16 cellular contexts compared by ENCODE assay signal in genomic region chr2:226466589-226466988, GRCh38.
DNase-seq lines count a peak whose midpoint lies in the region; ATAC-seq and TF ChIP-seq lines count a peak whose summit lies in the region.
"Had no signal": no experiment of that assay in that cellular context is flagged by ENCODE, and none has a peak within 500 bp of the region (broad histone marks: within the 10 kb centered on the region; RNA-seq: fewer than 3 reads in every experiment).

No MANE protein-coding gene starts in this region.

- no peak for TF ChIP-seq POLR2A in IMR-90 (IDR thresholded peaks at IDR 0.05; ENCODE audit: low read depth, low read length)

- intact Hi-C loops in IMR-90 (cut with micrococcal nuclease) = no loop called here

- H3K27ac ChIP-seq in IMR-90 (ENCODE audit: insufficient read depth, low read length) (no peak overlapping the region), osteoblast (ENCODE audit: low read depth, low read length) (no peak overlapping the region)
- H3K27ac ChIP-seq: SJCRH30 had no signal

- peak overlapping the region; percentile 66; the same call in 2 of the 3 replicates for H2BK15ac ChIP-seq in IMR-90 (ENCODE audit: low read depth, low read length)

- in situ Hi-C loops in IMR-90 (cut with MboI; ENCODE audit: low sequenced_read_pairs) = no loop called here

- no peak overlapping the region for H3K23ac ChIP-seq in IMR-90 (ENCODE audit: low read depth, low read length)

- H2BK120ac ChIP-seq in IMR-90 (ENCODE audit: low read depth, low read length) = peak overlapping the region; percentile 33; the same call in 1 of the 2 replicates

- no peaks in the 10 kb centered on the region for H3K36me3 ChIP-seq in IMR-90 (ENCODE audit: control insufficient read depth, insufficient read depth, low read length)
- H3K36me3 ChIP-seq in osteoblast (ENCODE audit: insufficient read depth, low read length) = no peaks in the 10 kb centered on the region
- H3K36me3 ChIP-seq: SJCRH30 had no signal

- peak overlapping the region; percentile 20; the same call in 1 of the 2 replicates for H4K91ac ChIP-seq in IMR-90 (ENCODE audit: insufficient read depth, low read depth, low read length)

- CTCF ChIA-PET in IMR-90 (lab: Yijun Ruan, JAX) = interaction anchor here (0.5 to 0.7 kb wide), 3 partner anchors 18 to 362 kb away, joined by 3 to 5 read pairs (median 3); no protein-coding TSS in a partner anchor

- 100% methylated on average over 1 of the region's 2 CpGs; no CpG with 5 or more reads in 1 of the 2 experiments for WGBS in IMR-90 (ENCODE audit: extremely low coverage in 2 of 2, insufficient read length in 1 of 2), 2 experiments

- DNase-seq in IMR-90 (peak; percentile 48), astrocyte of the hippocampus (ENCODE audit: low read depth, low spot score) (peak; percentile 37), left kidney (ENCODE audit: low read depth, low spot score) (peak; percentile 24), osteoblast (ENCODE audit: insufficient read length, low spot score, missing footprints) (no peak), COR-L47 (lab: John Stamatoyannopoulos, UW) (no peak), SHP77 (lab: John Stamatoyannopoulos, UW) (no peak), NCI-H446 treated with DMSO at 0.1 percent for 48 hours (lab: John Stamatoyannopoulos, UW) (no peak)
- DNase-seq: CD4-positive, alpha-beta memory T cell; GOT3; HFFc6; KG1; NCI-H1105 treated with DMSO at 0.1 percent for 48 hours; NCI-H187; NCI-H2171 treated with DMSO at 0.1 percent for 48 hours; NCI-H510A treated with DMSO at 0.1 percent for 48 hours; SJCRH30 had no signal

- H2BK5ac ChIP-seq in IMR-90 (ENCODE audit: low read depth, low read length, poor library complexity, severe bottlenecking) = no peak overlapping the region

- TF ChIP-seq RAD21 in IMR-90 (IDR thresholded peaks at IDR 0.05; ENCODE audit: low read length) = no peak

- no peaks in the 10 kb centered on the region for H3K79me1 ChIP-seq in IMR-90 (ENCODE audit: low read depth in 1 of 2, low read length in 2 of 2)

- no peaks in the 10 kb centered on the region for H3K27me3 ChIP-seq in IMR-90 (ENCODE audit: control insufficient read depth, insufficient read depth, low read length)
- no peaks in the 10 kb centered on the region for H3K27me3 ChIP-seq in osteoblast (ENCODE audit: insufficient read depth, low read length)
- H3K27me3 ChIP-seq: SJCRH30 had no signal

- dilution Hi-C loops in IMR-90 (cut with HindIII; ENCODE audit: low sequenced_read_pairs, unreplicated experiment) = no loop called here

- H3K18ac ChIP-seq in IMR-90 (ENCODE audit: low read depth, low read length) = peak overlapping the region; percentile 70; the same call in 1 of the 2 replicates

- H3K4me1 ChIP-seq in IMR-90 (ENCODE audit: control insufficient read depth, insufficient read depth, low read length) = peaks cover 2% of the 10 kb centered on the region; the same call in 1 of the 2 replicates
- H3K4me1 ChIP-seq in osteoblast (ENCODE audit: insufficient read depth, low read length) = no peaks in the 10 kb centered on the region

- H2AFZ ChIP-seq in IMR-90 (replicated peaks; ENCODE audit: low read length, poor library complexity) (peak overlapping the region; percentile 61), osteoblast (ENCODE audit: low read length) (peak overlapping the region; percentile 13)

- 0 out of 4 replicates have a peak overlapping the region, but pooled peaks have one; percentile 28 to 54 for H4K8ac ChIP-seq in IMR-90 (ENCODE audit: low read depth in 2 of 2, low read length in 2 of 2)

- H3K4me2 ChIP-seq in IMR-90 (ENCODE audit: low read depth, low read length) = no peak overlapping the region
- no peak overlapping the region for H3K4me2 ChIP-seq in osteoblast (ENCODE audit: insufficient read depth, low read length)

- H2AK5ac ChIP-seq in IMR-90 (ENCODE audit: low read depth, low read length) = peak overlapping the region; percentile 82

- H3K56ac ChIP-seq in IMR-90 (ENCODE audit: extremely low read depth, insufficient read depth, low read length) = no peak overlapping the region

- 0 out of 2 replicates have a peak overlapping the region, but pooled peaks have one; percentile 14 for H3K4ac ChIP-seq in IMR-90 (ENCODE audit: low read depth, low read length)

- POLR2A ChIA-PET in IMR-90 (lab: Charles Lee; ENCODE audit: unreplicated experiment) = no interaction called here

- BruUV-seq in IMR-90 (replicated peaks; lab: Mats Ljungman, UMichigan) = no TSS peak

- no peaks in the 10 kb centered on the region for H3K9me1 ChIP-seq in IMR-90 (ENCODE audit: insufficient read depth, low read length)

- no peak overlapping the region for H3K9ac ChIP-seq in IMR-90 (ENCODE audit: low read depth, low read length)

- H4K20me1 ChIP-seq in IMR-90 (ENCODE audit: insufficient read depth, low read length) (no peaks in the 10 kb centered on the region), osteoblast (ENCODE audit: insufficient read depth, low read length) (no peaks in the 10 kb centered on the region)

- TF ChIP-seq CTCF in IMR-90 (conservative IDR thresholded peaks at IDR 0.05; ENCODE audit: low read depth, low read length) (no peak), osteoblast (IDR thresholded peaks at IDR 0.05; ENCODE audit: extremely low read depth, low read depth, low read length) (no peak)

- no peak overlapping the region for H3K14ac ChIP-seq in IMR-90 (replicated peaks; ENCODE audit: low read depth, low read length)

- no peak overlapping the region for H2AK9ac ChIP-seq in IMR-90 (replicated peaks; ENCODE audit: low read depth, low read length, poor library complexity)

- no peak for ATAC-seq in IMR-90 (ENCODE audit: low read depth)

- H4K5ac ChIP-seq in IMR-90 (ENCODE audit: low read depth, low read length) = peak overlapping the region; percentile 39; the same call in 1 of the 2 replicates

- no peaks in the 10 kb centered on the region for H3K9me3 ChIP-seq in IMR-90 (ENCODE audit: control insufficient read depth, insufficient read depth, low read length)
- H3K9me3 ChIP-seq in osteoblast (ENCODE audit: low read depth, low read length) = no peaks in the 10 kb centered on the region

- H2BK20ac ChIP-seq in IMR-90 (ENCODE audit: low read depth, low read length) = peak overlapping the region; percentile 16; the same call in 1 of the 2 replicates

- H3K79me2 ChIP-seq in osteoblast (ENCODE audit: insufficient read depth, low read length) = no peaks in the 10 kb centered on the region

- H3K4me3 ChIP-seq in IMR-90 (ENCODE audit: insufficient read depth, low read depth, low read length) = no peak overlapping the region
- no peak overlapping the region for H3K4me3 ChIP-seq in osteoblast (ENCODE audit: insufficient read depth, low read length)
- H3K4me3 ChIP-seq: SJCRH30 had no signal

TF ChIP-seq in IMR-90, 13 proteins besides CTCF, POLR2A, EP300 and RAD21:
- TF ChIP-seq FOS (IDR thresholded peaks at IDR 0.05; ENCODE audit: low read depth, low read length) = no peak
- TF ChIP-seq, protein P1, sequence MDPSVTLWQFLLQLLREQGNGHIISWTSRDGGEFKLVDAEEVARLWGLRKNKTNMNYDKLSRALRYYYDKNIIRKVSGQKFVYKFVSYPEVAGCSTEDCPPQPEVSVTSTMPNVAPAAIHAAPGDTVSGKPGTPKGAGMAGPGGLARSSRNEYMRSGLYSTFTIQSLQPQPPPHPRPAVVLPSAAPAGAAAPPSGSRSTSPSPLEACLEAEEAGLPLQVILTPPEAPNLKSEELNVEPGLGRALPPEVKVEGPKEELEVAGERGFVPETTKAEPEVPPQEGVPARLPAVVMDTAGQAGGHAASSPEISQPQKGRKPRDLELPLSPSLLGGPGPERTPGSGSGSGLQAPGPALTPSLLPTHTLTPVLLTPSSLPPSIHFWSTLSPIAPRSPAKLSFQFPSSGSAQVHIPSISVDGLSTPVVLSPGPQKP (IDR thresholded peaks at IDR 0.05; ENCODE audit: borderline replicate concordance, low read depth, low read length) = no peak
- TF ChIP-seq SMC3 (IDR thresholded peaks at IDR 0.05; ENCODE audit: low read depth, low read length) = no peak
- no peak for TF ChIP-seq CHD1 (IDR thresholded peaks at IDR 0.05; ENCODE audit: low read depth, low read length)
- no peak for TF ChIP-seq MAZ (IDR thresholded peaks at IDR 0.05; ENCODE audit: borderline replicate concordance, low read depth, low read length)

Comparison
In these comparisons a context has a peak if more than half of its experiments do, and no peak if none do; other contexts are left out.
1. DNase-seq: peak in IMR-90 (single experiment), astrocyte of the hippocampus (single experiment) and left kidney (single experiment); none in osteoblast (single experiment), COR-L47 (single experiment), SHP77 (0 of 2) and NCI-H446 treated with DMSO at 0.1 percent for 48 hours (single experiment).